In genomic region chr17:7856081-7856791, GRCh38 we compare ENCODE assay signal across 8 cellular contexts. TPM values are rescaled to one million over a fixed set of nuclear protein-coding genes. Genes with fewer than 3 reads are reported as not detected.
DNase-seq lines count a peak whose midpoint lies in the region; ATAC-seq lines count a peak whose summit lies in the region.

No MANE protein-coding gene starts in this region.

- peaks cover 7% of the 10 kb centered on the region for H3K36me3 ChIP-seq in mucosa of stomach (ENCODE audit: control insufficient read depth, insufficient read depth, low read length)

- peak overlapping the region; percentile 66 for H3K9ac ChIP-seq in mucosa of stomach (ENCODE audit: low read length)

- DNase-seq in activated CD8-positive, alpha-beta memory T cell treated with anti-CD3 and anti-CD28 coated beads for 24 hours: peak; percentile 76
- no peak for DNase-seq in activated CD8-positive, alpha-beta memory T cell treated with anti-CD3 and anti-CD28 coated beads, Interleukin-2, amount 10 ng/mL, durations not matched to agents 7 days and 5 days
- DNase-seq in RPMI7951 (ENCODE audit: low read depth): peak; percentile 48
- DNase-seq in ecto neural progenitor cell (ENCODE audit: low spot score): peak; percentile 68
- no peak for DNase-seq in cortex of kidney (lab: John Stamatoyannopoulos, UW)

- CTCF ChIA-PET in activated CD8-positive, alpha-beta memory T cell treated with anti-CD3 and anti-CD28 coated beads, Interleukin-2, amount 10 ng/mL, durations not matched to agents 7 days and 5 days (lab: Charles Lee): interaction anchor here (0.6 to 2.2 kb wide), 23 partner anchors 9 to 470 kb away, joined by 3 to 41 read pairs (median 7); partner anchors contain the start of genes ALOXE3, CNTROB, KDM6B and RNF227

- no peaks in the 10 kb centered on the region for H3K9me3 Mint-ChIP-seq in activated CD8-positive, alpha-beta memory T cell treated with anti-CD3 and anti-CD28 coated beads, Interleukin-2, amount 10 ng/mL, durations not matched to agents 7 days and 5 days (ENCODE audit: low read depth)

- H3K9me3 ChIP-seq in mucosa of stomach (ENCODE audit: control insufficient read depth, low read length): no peaks in the 10 kb centered on the region

- peaks cover 2% of the 10 kb centered on the region for H3K36me3 Mint-ChIP-seq in activated CD8-positive, alpha-beta memory T cell treated with anti-CD3 and anti-CD28 coated beads, Interleukin-2, amount 10 ng/mL, durations not matched to agents 7 days and 5 days

- peaks cover 40% of the 10 kb centered on the region for H3K4me1 ChIP-seq in mucosa of stomach (ENCODE audit: control insufficient read depth, insufficient read depth, low read length)

- H3K4me1 Mint-ChIP-seq in activated CD8-positive, alpha-beta memory T cell treated with anti-CD3 and anti-CD28 coated beads, Interleukin-2, amount 10 ng/mL, durations not matched to agents 7 days and 5 days: peaks cover 26% of the 10 kb centered on the region

- ATAC-seq in activated CD8-positive, alpha-beta memory T cell treated with anti-CD3 and anti-CD28 coated beads, Interleukin-2, amount 10 ng/mL, durations not matched to agents 7 days and 5 days: no peak
- ATAC-seq in HG03439 (IDR thresholded peaks at IDR 0.05; ENCODE audit: unreplicated experiment): no peak
- no peak for ATAC-seq in HG03280 (IDR thresholded peaks at IDR 0.05; ENCODE audit: unreplicated experiment)

- H3K27ac Mint-ChIP-seq in activated CD8-positive, alpha-beta memory T cell treated with anti-CD3 and anti-CD28 coated beads, Interleukin-2, amount 10 ng/mL, durations not matched to agents 7 days and 5 days: no peak overlapping the region

- H3K4me3 ChIP-seq in mucosa of stomach (ENCODE audit: low read length): peak overlapping the region; percentile 83

- H3K27me3 ChIP-seq in mucosa of stomach (ENCODE audit: control insufficient read depth, insufficient read depth, low read length): no peaks in the 10 kb centered on the region

- no peak overlapping the region for H3K4me3 Mint-ChIP-seq in activated CD8-positive, alpha-beta memory T cell treated with anti-CD3 and anti-CD28 coated beads, Interleukin-2, amount 10 ng/mL, durations not matched to agents 7 days and 5 days

- H3K27me3 Mint-ChIP-seq in activated CD8-positive, alpha-beta memory T cell treated with anti-CD3 and anti-CD28 coated beads, Interleukin-2, amount 10 ng/mL, durations not matched to agents 7 days and 5 days: no peaks in the 10 kb centered on the region

RNA-seq across cellular contexts. Expression of gene NAA38, which starts 1.1 kb away (rescaled TPM):
- 10 to 100 TPM; 86.0 to 95.8 TPM for total RNA-seq in activated CD8-positive, alpha-beta memory T cell treated with anti-CD3 and anti-CD28 coated beads, Interleukin-2, amount 10 ng/mL, durations not matched to agents 7 days and 5 days
- 94.4 and 110 TPM in 2 replicates for total RNA-seq in RPMI7951 (2014; rRNA removed; shearing (Covaris generic))

RNA-seq across cellular contexts. Expression of gene TMEM88, which starts 1.4 kb away (rescaled TPM):
- 1 to 10 TPM in 1 of 2 experiments, under 1 TPM in 1; 0.84 to 1.2 TPM for total RNA-seq in activated CD8-positive, alpha-beta memory T cell treated with anti-CD3 and anti-CD28 coated beads, Interleukin-2, amount 10 ng/mL, durations not matched to agents 7 days and 5 days
- total RNA-seq in RPMI7951 (2014; rRNA removed; shearing (Covaris generic)): not detected in 2 replicates

RNA-seq across cellular contexts. Expression of gene CYB5D1, which starts 1.6 kb away (rescaled TPM):
- 1 to 10 TPM; 6.4 to 8.2 TPM for total RNA-seq in activated CD8-positive, alpha-beta memory T cell treated with anti-CD3 and anti-CD28 coated beads, Interleukin-2, amount 10 ng/mL, durations not matched to agents 7 days and 5 days
- 5.7 and 6.1 TPM in 2 replicates for total RNA-seq in RPMI7951 (2014; rRNA removed; shearing (Covaris generic))

RNA-seq across cellular contexts. Expression of gene KDM6B, which starts 22.2 kb away (rescaled TPM):
- 10 to 100 TPM; 15.5 to 31.9 TPM for total RNA-seq in activated CD8-positive, alpha-beta memory T cell treated with anti-CD3 and anti-CD28 coated beads, Interleukin-2, amount 10 ng/mL, durations not matched to agents 7 days and 5 days
- total RNA-seq in RPMI7951 (2014; rRNA removed; shearing (Covaris generic)): 0.20 and 0.48 TPM in 2 replicates

RNA-seq across cellular contexts. Expression of gene CHD3, which starts 32.4 kb away (rescaled TPM):
- 100 to 1,000 TPM; 139 to 147 TPM for total RNA-seq in activated CD8-positive, alpha-beta memory T cell treated with anti-CD3 and anti-CD28 coated beads, Interleukin-2, amount 10 ng/mL, durations not matched to agents 7 days and 5 days
- total RNA-seq in RPMI7951 (2014; rRNA removed; shearing (Covaris generic)): 20.3 and 30.8 TPM in 2 replicates

Comparison
In these comparisons a context has a peak if more than half of its experiments do, and no peak if none do; other contexts are left out.
1. DNase-seq: peak in activated CD8-positive, alpha-beta memory T cell treated with anti-CD3 and anti-CD28 coated beads for 24 hours (single experiment), RPMI7951 (single experiment) and ecto neural progenitor cell (single experiment); none in activated CD8-positive, alpha-beta memory T cell treated with anti-CD3 and anti-CD28 coated beads, Interleukin-2, amount 10 ng/mL, durations not matched to agents 7 days and 5 days (single experiment) and cortex of kidney (single experiment).